17 cellular contexts compared by ENCODE assay signal in the genomic region with DNA sequence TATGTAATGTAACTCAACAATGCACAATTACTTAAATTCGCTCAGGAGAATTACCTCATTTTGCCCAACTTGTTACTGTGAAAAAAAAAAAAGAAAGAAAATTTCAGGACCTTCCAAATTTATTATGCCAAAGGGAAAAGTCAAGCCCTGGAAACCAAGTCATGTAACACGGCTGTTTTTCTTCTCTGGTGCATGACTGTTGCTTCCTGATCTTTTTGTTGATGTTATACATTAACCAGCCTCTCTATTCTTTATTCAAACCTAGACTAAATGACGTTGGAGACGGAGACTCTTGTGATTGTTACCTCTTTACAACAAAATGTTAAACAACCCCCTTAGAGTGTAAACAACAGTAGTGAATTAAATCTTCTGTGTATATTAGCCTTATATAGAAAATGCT.
"Had no signal": no experiment of that assay in that cellular context is flagged by ENCODE, and none has a peak within 500 bp of the region (broad histone marks: within the 10 kb centered on the region; RNA-seq: fewer than 3 reads in every experiment).

No MANE protein-coding gene starts in this region.

- H3K27ac ChIP-seq: ascending aorta, brain microvascular endothelial cell, foreskin keratinocyte, testis, uterus had no signal

- DNase-seq: activated CD4-positive, alpha-beta T cell treated with anti-CD3 and anti-CD28 coated beads, Interleukin-2, amount 50 U/mL, for 1 hour; activated CD4-positive, CD25-positive, alpha-beta regulatory T cell treated with anti-CD3 and anti-CD28 coated beads, Interleukin-2, amount 50 U/mL, for 72 hours; activated CD8-positive, alpha-beta T cell treated with anti-CD3 and anti-CD28 coated beads, Interleukin-2, amount 10 ng/mL, durations not matched to agents 7 days and 5 days; activated gamma-delta T cell treated with Interleukin-2 at 50 U/mL for 16 hours; activated T-cell treated with anti-CD3 and anti-CD28 coated beads, Interleukin-2, amount 50 U/mL, for 1 hour; brain microvascular endothelial cell; caudate nucleus; effector CD4-positive, alpha-beta T cell; foreskin keratinocyte; kidney; nucleus accumbens; stimulated activated CD4-positive, alpha-beta T cell treated with anti-CD3 and anti-CD28 coated beads, Interleukin-2, amount 100 ng/mL, for 48 hours; stimulated activated naive B cell treated with anti-CD40 and anti-IgM and Interleukin-4, amounts not matched to agents 10 μg/mL and 1 μg/mL and 100 μg/mL, for 72 hours; testis; trophoblast cell; uterus had no signal

- H3K36me3 ChIP-seq: ascending aorta, brain microvascular endothelial cell, uterus had no signal

- H3K9me3 ChIP-seq: ascending aorta, testis, uterus had no signal

- H3K4me1 ChIP-seq: ascending aorta, foreskin keratinocyte, testis, uterus had no signal

- H3K27me3 ChIP-seq: ascending aorta, testis, uterus had no signal

- H3K4me3 ChIP-seq: ascending aorta, testis, uterus had no signal
